In genomic region chr19:55484571-55485438, GRCh38 we compare ENCODE assay signal across 8 cellular contexts. TPM values are rescaled to one million over a fixed set of nuclear protein-coding genes. Genes with fewer than 3 reads are reported as not detected.
DNase-seq lines count a peak whose midpoint lies in the region; ATAC-seq lines count a peak whose summit lies in the region.

Gene NAT14 (plus strand): TSS chr19:55485188. CDS start chr19:55485709, 521 bp downstream.

- peak within 1 kb of the TSS; percentile 80 for H3K4me3 Mint-ChIP-seq in stimulated activated naive CD8-positive, alpha-beta T cell treated with anti-CD3 and anti-CD28 coated beads, Interleukin-15, Interleukin-2, amounts not matched to agents 100 ng/mL and 50 ng/mL, for 24 hours

- ATAC-seq in HG03108 (IDR thresholded peaks at IDR 0.05; ENCODE audit: unreplicated experiment) = peak; percentile 45

- peaks cover 13% of the 10 kb centered on the region for H3K36me3 ChIP-seq in NT2/D1 (ENCODE audit: insufficient read depth, insufficient read length, low read length)
- peaks cover 0 to 17% of the 10 kb centered on the region in 2 donors for H3K36me3 ChIP-seq in esophagus (ENCODE audit: control insufficient read depth in 2 of 2, insufficient read depth in 2 of 2, low read length in 1 of 2)

- H3K27ac Mint-ChIP-seq in stimulated activated naive CD8-positive, alpha-beta T cell treated with anti-CD3 and anti-CD28 coated beads, Interleukin-15, Interleukin-2, amounts not matched to agents 100 ng/mL and 50 ng/mL, for 24 hours = peak within 1 kb of the TSS; percentile 89

- H3K4me3 ChIP-seq in NT2/D1 (ENCODE audit: insufficient read length, low read depth) = peak within 1 kb of the TSS; percentile 64
- peak within 1 kb of the TSS; percentile 45 to 47 for H3K4me3 ChIP-seq in esophagus (ENCODE audit: low read depth in 1 of 2, low read length in 2 of 2)

- H3K4me1 Mint-ChIP-seq in stimulated activated naive CD8-positive, alpha-beta T cell treated with anti-CD3 and anti-CD28 coated beads, Interleukin-15, Interleukin-2, amounts not matched to agents 100 ng/mL and 50 ng/mL, for 24 hours (ENCODE audit: low read depth) = peaks cover 28% of the 10 kb centered on the region

- H3K27me3 Mint-ChIP-seq in stimulated activated naive CD8-positive, alpha-beta T cell treated with anti-CD3 and anti-CD28 coated beads, Interleukin-15, Interleukin-2, amounts not matched to agents 100 ng/mL and 50 ng/mL, for 24 hours = no peaks in the 10 kb centered on the region

- WGBS in esophagus, 2 donors = 3 to 4% methylated on average over 77 to 80 of the region's 80 CpGs

- H3K27ac ChIP-seq in esophagus (ENCODE audit: low read depth in 2 of 2, low read length in 1 of 2) = peak within 1 kb of the TSS; percentile 75 to 79

- peak; percentile 58 for DNase-seq in G401 (ENCODE audit: low spot score)
- DNase-seq in NT2/D1 (ENCODE audit: low read depth, low spot score) = peak; percentile 66
- peak; percentile 73 for DNase-seq in activated T-cell treated with anti-CD3 and anti-CD28 coated beads, Interleukin-2, amount 50 U/mL, for 1 hour
- peak; percentile 67 for DNase-seq in myocyte (ENCODE audit: low read depth)
- DNase-seq in NCI-H1048 (lab: John Stamatoyannopoulos, UW) = no peak

- H3K9me3 Mint-ChIP-seq in stimulated activated naive CD8-positive, alpha-beta T cell treated with anti-CD3 and anti-CD28 coated beads, Interleukin-15, Interleukin-2, amounts not matched to agents 100 ng/mL and 50 ng/mL, for 24 hours = no peaks in the 10 kb centered on the region

- no peaks in the 10 kb centered on the region for H3K27me3 ChIP-seq in NT2/D1 (ENCODE audit: insufficient read depth, insufficient read length)
- H3K27me3 ChIP-seq in esophagus (ENCODE audit: control insufficient read depth in 1 of 2, insufficient read depth in 2 of 2, low read length in 2 of 2) = no peaks in the 10 kb centered on the region

- in situ Hi-C loops in G401 (cut with HindIII; ENCODE audit: low sequenced_read_pairs) = no loop called here

- H3K4me1 ChIP-seq in NT2/D1 (ENCODE audit: insufficient read depth, insufficient read length) = peaks cover 14% of the 10 kb centered on the region
- H3K4me1 ChIP-seq in esophagus (ENCODE audit: control insufficient read depth in 2 of 2, insufficient read depth in 2 of 2, low read length in 1 of 2) = peaks cover 6 to 9% of the 10 kb centered on the region in 2 donors

- H3K9me3 ChIP-seq in NT2/D1 (ENCODE audit: insufficient read depth, low read length) (no peaks in the 10 kb centered on the region), esophagus (ENCODE audit: control insufficient read depth in 2 of 2, insufficient read depth in 1 of 2, low read depth in 1 of 2, low read length in 1 of 2) (no peaks in the 10 kb centered on the region)

- peak within 1 kb of the TSS; percentile 82 for H3K9ac ChIP-seq in NT2/D1 (ENCODE audit: insufficient read length, low read depth)

- peaks cover 1% of the 10 kb centered on the region for H3K36me3 Mint-ChIP-seq in stimulated activated naive CD8-positive, alpha-beta T cell treated with anti-CD3 and anti-CD28 coated beads, Interleukin-15, Interleukin-2, amounts not matched to agents 100 ng/mL and 50 ng/mL, for 24 hours (ENCODE audit: low read depth)

RNA-seq across cellular contexts. Expression of gene NAT14, which starts in this region (rescaled TPM):
- 143 and 157 TPM in 2 replicates for total RNA-seq in G401 (2014; rRNA removed; shearing (Covaris generic))
- polyA plus RNA-seq in esophagus = 1 to 10 TPM; 4.2 to 6.8 TPM
- 24.7 and 26.4 TPM in 2 replicates for total RNA-seq in myocyte
- 62.1 TPM for polyA plus RNA-seq in myocyte (2012)
